Comparison of ENCODE assay signal across 21 cellular contexts in the genomic region with DNA sequence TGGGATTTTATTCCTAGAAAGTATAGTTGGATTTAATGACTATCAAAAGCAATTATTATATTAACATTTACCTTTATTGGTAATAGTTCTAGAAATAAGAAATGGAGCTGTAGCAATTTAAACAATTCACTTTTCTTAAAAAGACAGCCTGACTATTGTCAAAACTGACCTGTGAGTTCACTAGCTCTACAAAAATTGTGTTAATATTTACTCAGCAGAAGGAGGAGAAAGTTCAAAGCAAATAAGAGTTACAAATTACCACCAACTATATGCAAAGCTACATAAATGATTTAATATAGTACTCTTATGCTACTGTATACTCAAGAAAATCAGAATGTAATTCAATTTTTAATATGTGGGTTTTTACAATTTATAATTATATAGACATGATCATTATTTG.
"Had no signal": no experiment of that assay in that cellular context is flagged by ENCODE, and none has a peak within 500 bp of the region (broad histone marks: within the 10 kb centered on the region; RNA-seq: fewer than 3 reads in every experiment).

No MANE protein-coding gene starts in this region.

- H3K9me3 Mint-ChIP-seq: stimulated activated naive CD8-positive, alpha-beta T cell treated with anti-CD3 and anti-CD28 coated beads, Interleukin-15, Interleukin-2, amounts not matched to agents 100 ng/mL and 50 ng/mL, for 24 hours had no signal

- H3K27me3 ChIP-seq: heart right ventricle, tibial artery, upper lobe of left lung, uterus had no signal

- H3K27me3 Mint-ChIP-seq: natural killer cell treated with Interleukin-12 subunit alpha and Interleukin-12 subunit beta and Interleukin-15 and Interleukin-18, amount 100 ng/mL, for 72 hours; progenitor cell of endocrine pancreas; stimulated activated memory B cell treated with anti-CD40 and anti-IgM and Interleukin-4, amounts not matched to agents 10 μg/mL and 1 μg/mL and 100 μg/mL, for 72 hours; stimulated activated naive CD8-positive, alpha-beta T cell treated with anti-CD3 and anti-CD28 coated beads, Interleukin-15, Interleukin-2, amounts not matched to agents 100 ng/mL and 50 ng/mL, for 24 hours had no signal

- H3K27ac ChIP-seq: dorsolateral prefrontal cortex, heart right ventricle, left ventricle myocardium inferior, tibial artery, upper lobe of left lung, uterus had no signal

- H3K4me1 ChIP-seq: heart right ventricle, left ventricle myocardium inferior, tibial artery, upper lobe of left lung, uterus had no signal

- H3K36me3 Mint-ChIP-seq: natural killer cell treated with Interleukin-12 subunit alpha and Interleukin-12 subunit beta and Interleukin-15 and Interleukin-18, amount 100 ng/mL, for 72 hours; stimulated activated memory B cell treated with anti-CD40 and anti-IgM and Interleukin-4, amounts not matched to agents 10 μg/mL and 1 μg/mL and 100 μg/mL, for 72 hours had no signal

- FAIRE-seq: frontal cortex had no signal

- H3K27ac Mint-ChIP-seq: natural killer cell treated with Interleukin-12 subunit alpha and Interleukin-12 subunit beta and Interleukin-15 and Interleukin-18, amount 100 ng/mL, for 72 hours; progenitor cell of endocrine pancreas; stimulated activated memory B cell treated with anti-CD40 and anti-IgM and Interleukin-4, amounts not matched to agents 10 μg/mL and 1 μg/mL and 100 μg/mL, for 72 hours; stimulated activated naive CD8-positive, alpha-beta T cell treated with anti-CD3 and anti-CD28 coated beads, Interleukin-15, Interleukin-2, amounts not matched to agents 100 ng/mL and 50 ng/mL, for 24 hours had no signal

- DNase-seq: cortex of kidney; dorsolateral prefrontal cortex; effector CD8-positive, alpha-beta T cell; heart right ventricle; hypothalamus; islet precursor cell; left ventricle myocardium inferior; mesenchymal stem cell; midbrain; right cardiac atrium; stimulated activated CD4-positive, alpha-beta T cell treated with anti-CD3 and anti-CD28 coated beads, Interleukin-4, amount 100 ng/mL, for 1 hour; tibial artery; upper lobe of left lung; uterus had no signal

- H3K9me3 ChIP-seq: tibial artery, upper lobe of left lung, uterus had no signal

- H3K36me3 ChIP-seq: heart right ventricle, left ventricle myocardium inferior, tibial artery, upper lobe of left lung, uterus had no signal

- H3K4me3 ChIP-seq: dorsolateral prefrontal cortex, heart right ventricle, left ventricle myocardium inferior, lung, smooth muscle cell, tibial artery, upper lobe of left lung, uterus had no signal

- H3K4me1 Mint-ChIP-seq: stimulated activated memory B cell treated with anti-CD40 and anti-IgM and Interleukin-4, amounts not matched to agents 10 μg/mL and 1 μg/mL and 100 μg/mL, for 72 hours had no signal

- H3K4me3 Mint-ChIP-seq: natural killer cell treated with Interleukin-12 subunit alpha and Interleukin-12 subunit beta and Interleukin-15 and Interleukin-18, amount 100 ng/mL, for 72 hours; stimulated activated memory B cell treated with anti-CD40 and anti-IgM and Interleukin-4, amounts not matched to agents 10 μg/mL and 1 μg/mL and 100 μg/mL, for 72 hours; stimulated activated naive CD8-positive, alpha-beta T cell treated with anti-CD3 and anti-CD28 coated beads, Interleukin-15, Interleukin-2, amounts not matched to agents 100 ng/mL and 50 ng/mL, for 24 hours had no signal

- ATAC-seq: heart right ventricle; natural killer cell treated with Interleukin-12 subunit alpha and Interleukin-12 subunit beta and Interleukin-15 and Interleukin-18, amount 100 ng/mL, for 72 hours; right cardiac atrium; stimulated activated memory B cell treated with anti-CD40 and anti-IgM and Interleukin-4, amounts not matched to agents 10 μg/mL and 1 μg/mL and 100 μg/mL, for 72 hours had no signal
